ENCODE assay signal across 9 cellular contexts in genomic region chr6:158972241-158973233, GRCh38. TPM values are rescaled to one million over a fixed set of nuclear protein-coding genes. Genes with fewer than 3 reads are reported as not detected.
DNase-seq lines count a peak whose midpoint lies in the region; ATAC-seq, FAIRE-seq and TF ChIP-seq lines count a peak whose summit lies in the region.
"Had no signal": no experiment of that assay in that cellular context is flagged by ENCODE, and none has a peak within 500 bp of the region (broad histone marks: within the 10 kb centered on the region; RNA-seq: fewer than 3 reads in every experiment).

No MANE protein-coding gene starts in this region.

- H3K79me1 ChIP-seq in H1 (ENCODE audit: low read depth, low read length) (no peaks in the 10 kb centered on the region), mesenchymal stem cell (replicated peaks; ENCODE audit: low read length, poor library complexity, severe bottlenecking) (no peaks in the 10 kb centered on the region)

- TF ChIP-seq CTCF in PC-9 (conservative IDR thresholded peaks at IDR 0.05) (peak; percentile 82), H1 (IDR thresholded peaks at IDR 0.05; ENCODE audit: control extremely low read depth in 1 of 3, insufficient read depth in 1 of 3, low read depth in 1 of 3, low read length in 3 of 3) (peak in 2 of 3 experiments; percentile 20 to 36; a peak in 2 of 4 replicates), WERI-Rb-1 (IDR thresholded peaks at IDR 0.05; ENCODE audit: low read depth, low read length) (no peak)

- H2BK12ac ChIP-seq in H1 (ENCODE audit: low read depth, low read length) (no peak overlapping the region), mesenchymal stem cell (ENCODE audit: low read length in 2 of 2) (no peak overlapping the region)

- TF ChIP-seq RAD21 in H1 (IDR thresholded peaks at IDR 0.05 in 1 of 2, conservative IDR thresholded peaks at IDR 0.05 in 1 of 2; ENCODE audit: low read depth in 2 of 2, low read length in 2 of 2), result peak; percentile 84 to 91

- peaks cover 24% of the 10 kb centered on the region for H3K9me3 ChIP-seq in PC-9 (ENCODE audit: insufficient read depth, low read depth)
- peaks cover 2 to 13% of the 10 kb centered on the region in 2 experiments; a peak in 2 of 4 replicates for H3K9me3 ChIP-seq in H1 (ENCODE audit: insufficient read depth in 2 of 2, low read depth in 1 of 2, low read length in 1 of 2)
- H3K9me3 ChIP-seq in mesenchymal stem cell (ENCODE audit: control insufficient read depth, low read length), result peaks cover 24% of the 10 kb centered on the region
- peaks cover 6% of the 10 kb centered on the region for H3K9me3 ChIP-seq in WERI-Rb-1 (ENCODE audit: severe bottlenecking)
- H3K9me3 ChIP-seq: SJCRH30 had no signal

- H3K14ac ChIP-seq in H1 (ENCODE audit: insufficient read length) (no peak overlapping the region), mesenchymal stem cell (ENCODE audit: low read length in 2 of 2) (no peak overlapping the region)

- POLR2A ChIA-PET in PC-9 (lab: Charles Lee; ENCODE audit: unreplicated experiment) (interaction anchor here (0.6 kb wide), 1 partner anchor 169 kb away, joined by 3 read pairs; no protein-coding TSS in a partner anchor), H1 (lab: Charles Lee; ENCODE audit: partially characterized antibody) (interaction anchor here (1.2 to 1.9 kb wide), 2 partner anchors 161 to 165 kb away, joined by 3 to 5 read pairs; no protein-coding TSS in a partner anchor)

- H3K4me3 ChIP-seq in PC-9 (no peak overlapping the region), H1 (ENCODE audit: extremely low read depth in 1 of 4, insufficient read depth in 2 of 4, low read depth in 3 of 4, low read length in 4 of 4) (no peak overlapping the region), mesenchymal stem cell (ENCODE audit: insufficient read depth in 1 of 2, low read depth in 1 of 2, low read length in 2 of 2) (no peak overlapping the region), WERI-Rb-1 (ENCODE audit: low read depth, low read length) (no peak overlapping the region)
- H3K4me3 ChIP-seq: SJCRH30 had no signal

- peaks cover 4% of the 10 kb centered on the region; the same call in 1 of the 2 replicates for H3F3A ChIP-seq in PC-9 (ENCODE audit: insufficient read depth, low read depth)

- H3K27ac ChIP-seq in PC-9 (peak overlapping the region; percentile 42), H1 (ENCODE audit: low read depth, low read length) (no peak overlapping the region), mesenchymal stem cell (ENCODE audit: low read length, poor library complexity, severe bottlenecking) (no peak overlapping the region), WERI-Rb-1 (no peak overlapping the region)
- H3K27ac ChIP-seq: SJCRH30 had no signal

- no TSS peak for BruUV-seq in PC-9 (replicated peaks; lab: Mats Ljungman, UMichigan)

- H2AK5ac ChIP-seq in H1 (ENCODE audit: low read depth, low read length), result no peak overlapping the region
- H2AK5ac ChIP-seq in mesenchymal stem cell (ENCODE audit: low read length, severe bottlenecking), result no peak overlapping the region

- no peak overlapping the region for H2BK20ac ChIP-seq in H1 (ENCODE audit: low read length)

- H4K91ac ChIP-seq in H1 (replicated peaks; ENCODE audit: insufficient read length, low read length), result no peak overlapping the region
- H4K91ac ChIP-seq in mesenchymal stem cell (ENCODE audit: low read length), result no peak overlapping the region

- H3K36me3 ChIP-seq in PC-9 (ENCODE audit: low read depth) (peaks cover 32% of the 10 kb centered on the region), H1 (ENCODE audit: control insufficient read depth in 2 of 4, insufficient read depth in 4 of 4, low read length in 3 of 4) (no peaks in the 10 kb centered on the region), mesenchymal stem cell (ENCODE audit: control insufficient read depth in 1 of 2, insufficient read depth in 2 of 2, low read depth in 1 of 2, low read length in 2 of 2) (peaks cover 3 to 36% of the 10 kb centered on the region in 2 experiments), WERI-Rb-1 (no peaks in the 10 kb centered on the region)
- H3K36me3 ChIP-seq: SJCRH30 had no signal

- no peak overlapping the region for H2BK120ac ChIP-seq in H1 (replicated peaks; ENCODE audit: low read depth, low read length)
- no peak overlapping the region for H2BK120ac ChIP-seq in mesenchymal stem cell (ENCODE audit: low read depth, low read length)

- TF ChIP-seq EP300 in H1 (IDR thresholded peaks at IDR 0.05; ENCODE audit: borderline replicate concordance in 1 of 2, low read depth in 2 of 2, low read length in 2 of 2), result no peak

- FAIRE-seq in H1 (lab: Jason Lieb, UNC), result peak; percentile 91

- H4K8ac ChIP-seq in H1 (ENCODE audit: extremely low read depth, insufficient read depth, low read length), result no peak overlapping the region
- no peak overlapping the region for H4K8ac ChIP-seq in mesenchymal stem cell (ENCODE audit: low read length)

- peak; percentile 58 for DNase-seq in DMS 273 treated with DMSO at 0.1 percent for 48 hours (lab: John Stamatoyannopoulos, UW)
- DNase-seq in HuH-7 (ENCODE audit: low spot score), result peak; percentile 32
- peak; percentile 4 to 60 for DNase-seq in PC-9
- no peak for DNase-seq in H1 (ENCODE audit: low read depth in 1 of 2, low spot score in 2 of 2)
- DNase-seq in mesenchymal stem cell, result peak; percentile 61
- DNase-seq in WERI-Rb-1, result no peak

- no peak overlapping the region for H4K5ac ChIP-seq in H1 (ENCODE audit: insufficient read length, low read depth, low read length)

- no peak overlapping the region for H2AFZ ChIP-seq in PC-9
- H2AFZ ChIP-seq in H1 (ENCODE audit: low read length), result no peak overlapping the region
- no peak overlapping the region for H2AFZ ChIP-seq in mesenchymal stem cell (ENCODE audit: low read depth, low read length)

- no peak overlapping the region for H3K23ac ChIP-seq in H1 (ENCODE audit: insufficient read length)
- no peak overlapping the region for H3K23ac ChIP-seq in mesenchymal stem cell (ENCODE audit: low read length in 2 of 2)

- TF ChIP-seq POLR2A in H1 (IDR thresholded peaks at IDR 0.05; ENCODE audit: control extremely low read depth in 1 of 2, low read depth in 2 of 2, low read length in 2 of 2), result no peak

- CTCF ChIA-PET in PC-9 (lab: Charles Lee) (interaction anchor here (0.8 kb wide), 1 partner anchor 118 kb away, joined by 3 read pairs; no protein-coding TSS in a partner anchor), H1 (lab: Charles Lee; ENCODE audit: partially characterized antibody) (interaction anchor here (0.5 to 6.4 kb wide), 50 partner anchors 12 to 340 kb away, joined by 3 to 54 read pairs (median 4); partner anchors contain the start of gene RSPH3)

- H2BK15ac ChIP-seq in H1 (ENCODE audit: low read length) (no peak overlapping the region), mesenchymal stem cell (ENCODE audit: low read depth, poor library complexity, severe bottlenecking) (no peak overlapping the region)

- H3K4me1 ChIP-seq in PC-9 (replicated peaks; ENCODE audit: insufficient read depth), result peaks cover 6% of the 10 kb centered on the region
- H3K4me1 ChIP-seq in H1 (replicated peaks in 1 of 4; ENCODE audit: control insufficient read depth in 3 of 4, insufficient read depth in 4 of 4, low read length in 3 of 4), result no peaks in the 10 kb centered on the region
- H3K4me1 ChIP-seq in mesenchymal stem cell (ENCODE audit: control insufficient read depth, insufficient read depth, low read depth, low read length), result no peaks in the 10 kb centered on the region
- H3K4me1 ChIP-seq: SJCRH30 had no signal

- H3K56ac ChIP-seq in H1 (replicated peaks; ENCODE audit: insufficient read length, low read depth, low read length), result no peak overlapping the region

- ATAC-seq in HG02763 (IDR thresholded peaks at IDR 0.05; ENCODE audit: unreplicated experiment) (no peak), GM18907 (IDR thresholded peaks at IDR 0.05; ENCODE audit: unreplicated experiment) (no peak)

- no peaks in the 10 kb centered on the region for H3K23me2 ChIP-seq in H1 (ENCODE audit: low read depth, low read length)

- H3K18ac ChIP-seq in H1 (ENCODE audit: extremely low read depth, low read length) (no peak overlapping the region), mesenchymal stem cell (ENCODE audit: low read depth in 1 of 2, low read length in 2 of 2) (no peak overlapping the region)

- H3K27me3 ChIP-seq in PC-9 (ENCODE audit: insufficient read depth, low read depth), result no peaks in the 10 kb centered on the region
- no peaks in the 10 kb centered on the region for H3K27me3 ChIP-seq in H1 (replicated peaks in 1 of 4; ENCODE audit: control insufficient read depth in 3 of 4, extremely low read depth in 1 of 4, insufficient read depth in 3 of 4, low read length in 3 of 4)
- no peaks in the 10 kb centered on the region for H3K27me3 ChIP-seq in mesenchymal stem cell (ENCODE audit: control insufficient read depth in 1 of 2, insufficient read depth in 1 of 2, low read length in 2 of 2)
- H3K27me3 ChIP-seq in WERI-Rb-1 (ENCODE audit: insufficient read depth, low read depth, severe bottlenecking), result no peaks in the 10 kb centered on the region
- H3K27me3 ChIP-seq: SJCRH30 had no signal

- H3K4ac ChIP-seq in H1 (replicated peaks; ENCODE audit: insufficient read length, low read depth, low read length) (no peak overlapping the region), mesenchymal stem cell (ENCODE audit: low read depth in 1 of 2, low read length in 2 of 2) (no peak overlapping the region)

- 46% methylated on average over 4 of the region's 4 CpGs; no CpG with 5 or more reads in 1 of the 2 experiments for whole genome bisulfite sequencing in H1 (ENCODE audit: extremely low coverage in 1 of 2, insufficient coverage in 1 of 2, insufficient read length in 1 of 2, insufficient replicate concordance in 2 of 2, low coverage in 1 of 2, low lambda C conversion rate in 2 of 2, missing lambda C conversion rate in 1 of 2), 2 experiments
- WGBS in mesenchymal stem cell, result 50% methylated on average over 2 of the region's 4 CpGs

- H3K4me2 ChIP-seq in PC-9, result peak overlapping the region; percentile 20
- H3K4me2 ChIP-seq in H1 (ENCODE audit: insufficient read depth in 1 of 2, low read depth in 2 of 2, low read length in 2 of 2), result no peak overlapping the region
- H3K4me2 ChIP-seq in mesenchymal stem cell (ENCODE audit: low read length, poor library complexity, severe bottlenecking), result no peak overlapping the region

- H3K9me2 ChIP-seq in PC-9 (ENCODE audit: insufficient read depth), result no peaks in the 10 kb centered on the region

- H3K79me2 ChIP-seq in PC-9 (ENCODE audit: low read depth) (peaks cover 15% of the 10 kb centered on the region), H1 (ENCODE audit: control insufficient read depth in 1 of 2, insufficient read depth in 2 of 2, low read length in 2 of 2) (no peaks in the 10 kb centered on the region)

- no peaks in the 10 kb centered on the region for H4K20me1 ChIP-seq in PC-9 (ENCODE audit: insufficient read depth)
- no peaks in the 10 kb centered on the region for H4K20me1 ChIP-seq in H1 (replicated peaks in 1 of 2; ENCODE audit: control insufficient read depth in 1 of 2, insufficient read depth in 2 of 2, low read length in 2 of 2)

- intact Hi-C loops in PC-9 (cut with micrococcal nuclease; ENCODE audit: unreplicated experiment), result loop anchor here (1.0 to 10.0 kb wide), 7 partner anchors 60 to 328 kb away; partner anchors contain the start of gene DYNLT1

- H2BK5ac ChIP-seq in H1 (ENCODE audit: low read depth, low read length) (no peak overlapping the region), mesenchymal stem cell (ENCODE audit: low read depth, low read length, poor library complexity, severe bottlenecking) (no peak overlapping the region)

- H3K9ac ChIP-seq in H1 (replicated peaks in 1 of 4; ENCODE audit: extremely low read depth in 1 of 4, low read depth in 3 of 4, low read length in 3 of 4), result no peak overlapping the region
- no peak overlapping the region for H3K9ac ChIP-seq in mesenchymal stem cell (ENCODE audit: low read length)

RNA-seq across cellular contexts. Expression of gene RSPH3, which starts 27.5 kb away (rescaled TPM):
- 10.9 and 16.6 TPM in 2 replicates for total RNA-seq in PC-9 (2021)
- 2.7 and 3.8 TPM in 2 replicates for total RNA-seq in H1 (2021; fragmentation: NEBNext Ultra II Directional; extraction: Animal tissue kit (Norgen Biotek cat#: 25700))
- 0.58 and 0.60 TPM in 2 replicates for polyA plus RNA-seq in H1 (2011; rRNA removed)
- 0.67 TPM for polyA plus RNA-seq in H1 (2011; cell fraction: cytosol; rRNA removed)
- polyA plus RNA-seq in H1 (2011; cell fraction: nucleus; rRNA removed), result 1.9 TPM
- polyA plus RNA-seq in H1 (2012, experiment 1 of 2), result 1.5 to 2.3 TPM (median 2.1 TPM) in 4 replicates
- 0.33 TPM for polyA plus RNA-seq in H1 (2012, experiment 2 of 2)
- 1.9 TPM for polyA plus RNA-seq in H1 (2013, experiment 1 of 2)
- 1.4 TPM for polyA plus RNA-seq in H1 (2013, experiment 2 of 2)
- 0.88 and 1.2 TPM in 2 replicates for polyA minus RNA-seq in H1 (2011; rRNA and poly(A)+ RNA removed)
- polyA minus RNA-seq in H1 (2011; cell fraction: cytosol; rRNA and poly(A)+ RNA removed), result 1.3 TPM
- polyA minus RNA-seq in H1 (2011; cell fraction: nucleus; rRNA and poly(A)+ RNA removed), result 3.0 TPM
- 6.8 TPM for polyA plus RNA-seq in mesenchymal stem cell (2013, experiment 1 of 2)
- polyA plus RNA-seq in mesenchymal stem cell (2013, experiment 2 of 2), result 6.8 TPM

Comparison
In these comparisons a context has a peak if more than half of its experiments do, and no peak if none do; other contexts are left out.
1. DNase-seq: peak in DMS 273 treated with DMSO at 0.1 percent for 48 hours (single experiment), HuH-7 (single experiment), PC-9 (2 of 2) and mesenchymal stem cell (single experiment); none in H1 (0 of 2) and WERI-Rb-1 (single experiment).